ENCODE assay signal across 17 cellular contexts in genomic region chr7:102874966-102875365, GRCh38. TPM values are rescaled to one million over a fixed set of nuclear protein-coding genes. Genes with fewer than 3 reads are reported as not detected.
DNase-seq lines count a peak whose midpoint lies in the region; ATAC-seq, FAIRE-seq and TF ChIP-seq lines count a peak whose summit lies in the region.
"Had no signal": no experiment of that assay in that cellular context is flagged by ENCODE, and none has a peak within 500 bp of the region (broad histone marks: within the 10 kb centered on the region; RNA-seq: fewer than 3 reads in every experiment).

No MANE protein-coding gene starts in this region.

- H3K9ac ChIP-seq in HCT116 (ENCODE audit: low read length) = peak overlapping the region; percentile 37

- no peak for ATAC-seq in A549
- ATAC-seq in HCT116 = no peak
- ATAC-seq: T-helper 17 cell had no signal

- RAD21 ChIA-PET in HCT116 (lab: Charles Lee; ENCODE audit: low non-redundant PET in 1 of 2, low total read pairs in 2 of 2, uncharacterized antibody in 2 of 2, unreplicated experiment in 2 of 2) = no interaction called here

- H3K79me2 ChIP-seq in HCT116 (ENCODE audit: insufficient read depth, low read length) = no peaks in the 10 kb centered on the region

- no peak for TF ChIP-seq RAD21 in A549 (conservative IDR thresholded peaks at IDR 0.05 in 1 of 2, IDR thresholded peaks at IDR 0.05 in 1 of 2)
- TF ChIP-seq RAD21 in HCT116 (IDR thresholded peaks at IDR 0.05; ENCODE audit: low read depth) = no peak

- H3K4me2 ChIP-seq in A549 = peak overlapping the region; percentile 67
- H3K4me2 ChIP-seq in HCT116 (ENCODE audit: low read length) = peak overlapping the region; percentile 64

- BruUV-seq in HCT116 (replicated peaks; lab: Mats Ljungman, UMichigan) = no TSS peak

- TF ChIP-seq POLR2A in A549 (IDR thresholded peaks at IDR 0.05; ENCODE audit: low read length) = no peak
- no peak for TF ChIP-seq POLR2A in HCT116 (IDR thresholded peaks at IDR 0.05; ENCODE audit: borderline replicate concordance, extremely low read depth, insufficient read depth, insufficient read length)

- peak overlapping the region; percentile 88 to 92 for H3K27ac ChIP-seq in A549
- peak overlapping the region; percentile 57 for H3K27ac ChIP-seq in HCT116 (ENCODE audit: low read depth, low read length)
- peak overlapping the region; percentile 100 for H3K27ac ChIP-seq in brain microvascular endothelial cell
- H3K27ac ChIP-seq: colonic mucosa, lower lobe of right lung, vagina had no signal

- 70% methylated on average over 1 of the region's 1 CpG for WGBS in A549 (ENCODE audit: missing lambda C conversion rate)

- peak overlapping the region; percentile 48 for H2AFZ ChIP-seq in HCT116 (ENCODE audit: low read depth, low read length, poor library complexity, severe bottlenecking)

- TF ChIP-seq CTCF in A549 (IDR thresholded peaks at IDR 0.05) (no peak), HCT116 (IDR thresholded peaks at IDR 0.05 in 2 of 3, conservative IDR thresholded peaks at IDR 0.05 in 1 of 3; ENCODE audit: borderline replicate concordance in 1 of 3, insufficient read depth in 1 of 3, low read depth in 2 of 3, low read length in 2 of 3) (no peak), brain microvascular endothelial cell (IDR thresholded peaks at IDR 0.05; ENCODE audit: low read depth, low read length, missing control alignments) (no peak)

- no peaks in the 10 kb centered on the region for H3K9me2 ChIP-seq in HCT116 (ENCODE audit: insufficient read depth)

- FAIRE-seq in A549 (lab: Jason Lieb, UNC) = no peak

- no peak for DNase-seq in A549 (ENCODE audit: low read depth in 1 of 2, low spot score in 1 of 2)
- DNase-seq in HCT116 (ENCODE audit: low read depth, low spot score) = no peak
- DNase-seq in brain microvascular endothelial cell = no peak
- peak; percentile 88 for DNase-seq in myocyte (ENCODE audit: low read depth)
- DNase-seq in T-helper 9 cell = no peak
- no peak for DNase-seq in NCI-H2171 treated with DMSO at 0.1 percent for 48 hours (lab: John Stamatoyannopoulos, UW)
- DNase-seq in NCI-H524 (lab: John Stamatoyannopoulos, UW) = no peak
- DNase-seq in HuH-7 (ENCODE audit: low spot score) = no peak
- DNase-seq: colonic mucosa; Kasumi-1; lower lobe of right lung; NCI-H146; NCI-H2227 treated with DMSO at 0.1 percent for 48 hours; nephron progenitor cell; stimulated activated naive CD8-positive, alpha-beta T cell treated with anti-CD3 and anti-CD28 coated beads, Interleukin-15, amount 100 ng/mL, for 72 hours; T-helper 17 cell had no signal

- intact Hi-C loops in HCT116 (cut with micrococcal nuclease) = no loop called here

- POLR2A ChIA-PET in A549 (lab: Yijun Ruan, JAX) = no interaction called here
- POLR2A ChIA-PET in HCT116 (lab: Charles Lee) = interaction anchor here (1.1 to 1.3 kb wide), 2 partner anchors 15 to 118 kb away, joined by 3 read pairs; no protein-coding TSS in a partner anchor

- H3K4me1 ChIP-seq in A549 (peaks cover 51% of the 10 kb centered on the region), HCT116 (ENCODE audit: control insufficient read depth in 1 of 2, insufficient read depth in 2 of 2, low read length in 2 of 2) (peaks cover 32 to 52% of the 10 kb centered on the region in 2 experiments)
- H3K4me1 ChIP-seq: colonic mucosa, lower lobe of right lung, vagina had no signal

- H4K20me1 ChIP-seq in HCT116 (ENCODE audit: insufficient read depth) = no peaks in the 10 kb centered on the region

- H3K36me3 ChIP-seq in HCT116 (ENCODE audit: control insufficient read depth in 1 of 2, insufficient read depth in 2 of 2, low read length in 2 of 2) (no peaks in the 10 kb centered on the region), brain microvascular endothelial cell (replicated peaks) (no peaks in the 10 kb centered on the region)
- H3K36me3 ChIP-seq: colonic mucosa, lower lobe of right lung, vagina had no signal

- TF ChIP-seq EP300 in A549 (IDR thresholded peaks at IDR 0.05) = no peak

- in situ Hi-C loops in brain microvascular endothelial cell (cut with HindIII; ENCODE audit: low pct_ligation_motif_present, low sequenced_read_pairs) = no loop called here

- CTCF ChIA-PET in A549 (lab: Yijun Ruan, JAX) (interaction anchor here (1.2 to 1.5 kb wide), 4 partner anchors 9 to 187 kb away, joined by 3 to 4 read pairs (median 3); no protein-coding TSS in a partner anchor), HCT116 (lab: Charles Lee) (interaction anchor here (2.1 kb wide), 1 partner anchor 187 kb away, joined by 19 read pairs; no protein-coding TSS in a partner anchor)

- H3K27me3 ChIP-seq in HCT116 (ENCODE audit: insufficient read depth, low read length) = no peaks in the 10 kb centered on the region
- no peaks in the 10 kb centered on the region for H3K27me3 ChIP-seq in brain microvascular endothelial cell (replicated peaks)
- H3K27me3 ChIP-seq: colonic mucosa, vagina had no signal

- H3K4me3 ChIP-seq in A549 (no peak overlapping the region), HCT116 (replicated peaks in 1 of 2; ENCODE audit: low read depth in 1 of 2, low read length in 2 of 2) (peak overlapping the region in 1 of 2 experiments; percentile 15; a peak in 1 of 4 replicates), brain microvascular endothelial cell (ENCODE audit: low read depth, low read length) (no peak overlapping the region)
- H3K4me3 ChIP-seq: colonic mucosa, lower lobe of right lung, vagina had no signal

- no peaks in the 10 kb centered on the region for H3K9me3 ChIP-seq in A549
- H3K9me3 ChIP-seq in HCT116 (ENCODE audit: control insufficient read depth in 1 of 2, insufficient read depth in 1 of 2, low read depth in 1 of 2, low read length in 2 of 2) = no peaks in the 10 kb centered on the region
- H3K9me3 ChIP-seq: colonic mucosa, lower lobe of right lung, vagina had no signal

TF ChIP-seq in A549, 52 proteins besides CTCF, POLR2A, EP300 and RAD21 (continues in another document):
- no peak for TF ChIP-seq HOXB13 (CRISPR knock-in tag; IDR thresholded peaks at IDR 0.05; ENCODE audit: low read depth)
- no peak for TF ChIP-seq ZC3H11A (IDR thresholded peaks at IDR 0.05)
- no peak for TF ChIP-seq ZNF302 (CRISPR knock-in tag; IDR thresholded peaks at IDR 0.05)
- no peak for TF ChIP-seq MAX (IDR thresholded peaks at IDR 0.05)
- TF ChIP-seq MAZ (IDR thresholded peaks at IDR 0.05; ENCODE audit: borderline replicate concordance, low read depth, low read length) = no peak
- TF ChIP-seq CBX2 (IDR thresholded peaks at IDR 0.05; ENCODE audit: borderline replicate concordance, low read depth) = no peak
- no peak for TF ChIP-seq ATOH8 (CRISPR knock-in tag; IDR thresholded peaks at IDR 0.05; ENCODE audit: low read depth)
- no peak for TF ChIP-seq MAFK (IDR thresholded peaks at IDR 0.05; ENCODE audit: partially characterized antibody)
- TF ChIP-seq TFCP2L1 (CRISPR knock-in tag; IDR thresholded peaks at IDR 0.05) = no peak
- TF ChIP-seq NPAS2 (CRISPR knock-in tag; IDR thresholded peaks at IDR 0.05; ENCODE audit: borderline replicate concordance) = no peak
- TF ChIP-seq SMC3 (IDR thresholded peaks at IDR 0.05) = no peak

TF ChIP-seq in HCT116, 20 proteins besides CTCF, POLR2A, EP300 and RAD21 (continues in another document):
- TF ChIP-seq ZNF274 (IDR thresholded peaks at IDR 0.05; ENCODE audit: low read depth, low read length) (no peak), ATF3 (IDR thresholded peaks at IDR 0.05) (no peak), EGR1 (IDR thresholded peaks at IDR 0.05; ENCODE audit: low read depth) (no peak), REST (IDR thresholded peaks at IDR 0.05; ENCODE audit: low read depth) (no peak), YY1 (IDR thresholded peaks at IDR 0.05; ENCODE audit: extremely low read depth, insufficient replicate concordance, low read depth, low read length) (no peak), ZFX (IDR thresholded peaks at IDR 0.05) (no peak), POLR2AphosphoS5 (IDR thresholded peaks at IDR 0.05; ENCODE audit: low read depth, low read length) (no peak), ELF1 (IDR thresholded peaks at IDR 0.05; ENCODE audit: borderline replicate concordance, low read depth) (no peak), TCF7L2 (IDR thresholded peaks at IDR 0.05; ENCODE audit: borderline replicate concordance, extremely low read depth, insufficient read depth, insufficient read length) (no peak), CEBPB (IDR thresholded peaks at IDR 0.05; ENCODE audit: low read depth) (no peak)

RNA-seq across cellular contexts. Expression of gene LRRC17, which starts 37.8 kb away (rescaled TPM):
- polyA plus RNA-seq in A549 (2011; rRNA removed) (0.15 and 0.36 TPM in 2 replicates), A549 (2017; fragmentation: RNase III; extraction: RNeasy Plus Mini Kit Qiagen cat#74134 plus additional on column Dnase treatment) (0.05 to 0.17 TPM in 2 of 3 replicates, not detected in the other)
- 0.05 and 0.13 TPM in 2 replicates for polyA plus RNA-seq in A549 (2012; cell fraction: cytosol; rRNA removed)
- polyA plus RNA-seq in A549 (2012; cell fraction: nucleus; rRNA removed) = 0.10 and 0.15 TPM in 2 replicates
- polyA minus RNA-seq in A549 (2011; rRNA and poly(A)+ RNA removed) = 0.37 TPM in 1 of 2 replicates, not detected in the other
- total RNA-seq in HCT116 (2021; ENCODE audit: unreplicated experiment) (0.47 TPM), myocyte (533 and 907 TPM in 2 replicates)
- polyA plus RNA-seq in HCT116 (2012) = 0.07 and 0.24 TPM in 2 replicates
- polyA plus RNA-seq in myocyte (2012) = 245 TPM

Comparison
In these comparisons a context has a peak if more than half of its experiments do, and no peak if none do; other contexts are left out.
1. RNA of gene LRRC17, which starts 37.8 kb away (total RNA-seq): 533 to 907 TPM in myocyte; 0.47 TPM in HCT116 (single experiment); every median in the first group is over 100 times any median in the second.
2. Peak in every context shown above with its lines, with median percentiles within 50 percentile points of each other: H3K27ac ChIP-seq.